Comparison of ENCODE assay signal across 10 cellular contexts in genomic region chr11:65642014-65642671, GRCh38. TPM values are rescaled to one million over a fixed set of nuclear protein-coding genes. Genes with fewer than 3 reads are reported as not detected.
DNase-seq lines count a peak whose midpoint lies in the region; ATAC-seq, FAIRE-seq and TF ChIP-seq lines count a peak whose summit lies in the region.
"Had no signal": no experiment of that assay in that cellular context is flagged by ENCODE, and none has a peak within 500 bp of the region (broad histone marks: within the 10 kb centered on the region; RNA-seq: fewer than 3 reads in every experiment).

No MANE protein-coding gene starts in this region.

- POLR2A ChIA-PET in OCI-LY7 (lab: Charles Lee) = no interaction called here
- POLR2A ChIA-PET in endothelial cell of umbilical vein (lab: Charles Lee) = interaction anchor here (1.0 kb wide), 1 partner anchor 11 kb away, joined by 3 read pairs; no protein-coding TSS in a partner anchor

- ATAC-seq in HG03432 (IDR thresholded peaks at IDR 0.05; ENCODE audit: unreplicated experiment) = no peak

- dilution Hi-C loops in endothelial cell of umbilical vein (cut with MboI; ENCODE audit: extremely low pct_ligation_motif_present, low sequenced_read_pairs) = no loop called here

- CTCF ChIA-PET in OCI-LY7 (lab: Charles Lee; ENCODE audit: unreplicated experiment) (interaction anchor here (1.1 kb wide), 1 partner anchor 66 kb away, joined by 3 read pairs; no protein-coding TSS in a partner anchor), endothelial cell of umbilical vein (lab: Charles Lee) (interaction anchor here (1.1 kb wide), 1 partner anchor 138 kb away, joined by 4 read pairs; no protein-coding TSS in a partner anchor)

- no peak overlapping the region for H3K14ac ChIP-seq in trophoblast cell (ENCODE audit: low read length)

- H3K4ac ChIP-seq in trophoblast cell (ENCODE audit: low read depth, low read length) = no peak overlapping the region

- no peak overlapping the region for H3K23ac ChIP-seq in trophoblast cell (ENCODE audit: low read length)

- H3K36me3 ChIP-seq in ES-I3 (ENCODE audit: insufficient read depth, low read length) (no peaks in the 10 kb centered on the region), OCI-LY7 (ENCODE audit: insufficient read depth, low read length) (peaks cover 54% of the 10 kb centered on the region), endothelial cell of umbilical vein (ENCODE audit: control insufficient read depth in 2 of 2, extremely low read depth in 1 of 2, insufficient read depth in 2 of 2, low read length in 2 of 2) (peaks cover 3 to 22% of the 10 kb centered on the region in 2 experiments), trophoblast cell (ENCODE audit: control insufficient read depth in 1 of 2, insufficient read depth in 2 of 2, low read length in 2 of 2) (peaks cover 10 to 13% of the 10 kb centered on the region in 2 experiments), colonic mucosa (no peaks in the 10 kb centered on the region)
- H3K36me3 ChIP-seq: cardiac muscle cell had no signal

- BruUV-seq in OCI-LY7 (replicated peaks; lab: Mats Ljungman, UMichigan) (no TSS peak), endothelial cell of umbilical vein (replicated peaks; lab: Mats Ljungman, UMichigan) (no TSS peak)

- no peak overlapping the region for H3K18ac ChIP-seq in trophoblast cell (ENCODE audit: low read length)

- TF ChIP-seq CTCF in OCI-LY7 (conservative IDR thresholded peaks at IDR 0.05; ENCODE audit: low read length) = no peak
- no peak for TF ChIP-seq CTCF in endothelial cell of umbilical vein (IDR thresholded peaks at IDR 0.05; ENCODE audit: extremely low read depth in 1 of 2, insufficient read depth in 1 of 2, low read depth in 1 of 2, low read length in 2 of 2)
- no peak for TF ChIP-seq CTCF in colonic mucosa (IDR thresholded peaks at IDR 0.05)

- H3K4me3 ChIP-seq in OCI-LY7 (ENCODE audit: low read depth, low read length, poor library complexity, severe bottlenecking) = peak overlapping the region; percentile 90
- no peak overlapping the region for H3K4me3 ChIP-seq in endothelial cell of umbilical vein (replicated peaks in 1 of 3; ENCODE audit: insufficient read depth in 1 of 3, low read depth in 1 of 3, low read length in 3 of 3)
- H3K4me3 ChIP-seq in trophoblast cell (ENCODE audit: low read depth, low read length) = no peak overlapping the region
- H3K4me3 ChIP-seq in colonic mucosa = no peak overlapping the region
- H3K4me3 ChIP-seq: cardiac muscle cell had no signal

- peak; percentile 18 for FAIRE-seq in endothelial cell of umbilical vein (lab: Jason Lieb, UNC)

- H3K79me1 ChIP-seq in trophoblast cell (ENCODE audit: low read length) = peaks cover 7% of the 10 kb centered on the region

- peaks cover 22% of the 10 kb centered on the region; the same call in 1 of the 2 replicates for H3K79me2 ChIP-seq in OCI-LY7 (ENCODE audit: insufficient read depth, low read depth, low read length)
- peaks cover 16% of the 10 kb centered on the region for H3K79me2 ChIP-seq in endothelial cell of umbilical vein (ENCODE audit: control insufficient read depth, insufficient read depth, low read length)
- peaks cover 5% of the 10 kb centered on the region for H3K79me2 ChIP-seq in trophoblast cell (ENCODE audit: control insufficient read depth, insufficient read depth, low read length, poor library complexity)

- H4K12ac ChIP-seq in trophoblast cell (ENCODE audit: low read depth, low read length) = no peak overlapping the region

- H3K9me2 ChIP-seq in OCI-LY7 (ENCODE audit: insufficient read depth, low read length) = no peaks in the 10 kb centered on the region

- H4K20me1 ChIP-seq in OCI-LY7 (ENCODE audit: insufficient read depth, low read length) (no peaks in the 10 kb centered on the region), endothelial cell of umbilical vein (replicated peaks; ENCODE audit: control insufficient read depth, extremely low read depth, insufficient read depth, low read length) (no peaks in the 10 kb centered on the region)

- no peak overlapping the region for H2AK5ac ChIP-seq in trophoblast cell (ENCODE audit: low read length)

- H3K27ac ChIP-seq in OCI-LY7 (ENCODE audit: low read depth, low read length, poor library complexity, severe bottlenecking) (peak overlapping the region; percentile 95), endothelial cell of umbilical vein (ENCODE audit: insufficient read depth, low read depth, low read length) (no peak overlapping the region), trophoblast cell (ENCODE audit: low read depth, low read length) (no peak overlapping the region), colonic mucosa (no peak overlapping the region)
- H3K27ac ChIP-seq: cardiac muscle cell had no signal

- DNase-seq in OCI-LY7 (ENCODE audit: low spot score) (peak; percentile 32), endothelial cell of umbilical vein (ENCODE audit: low read depth, low spot score) (no peak), trophoblast cell (no peak), colonic mucosa (no peak), NCI-H345 treated with DMSO at 0.1 percent for 48 hours (lab: John Stamatoyannopoulos, UW; ENCODE audit: unreplicated experiment) (no peak), amniotic stem cell (lab: John Stamatoyannopoulos, UW) (no peak)
- DNase-seq: DMS79 treated with DMSO at 0.1 percent for 48 hours had no signal

- H3K4me1 ChIP-seq in ES-I3 (ENCODE audit: insufficient read depth, low read length) (peaks cover 23% of the 10 kb centered on the region), OCI-LY7 (ENCODE audit: insufficient read depth, low read length, poor library complexity, severe bottlenecking) (peaks cover 45% of the 10 kb centered on the region), endothelial cell of umbilical vein (ENCODE audit: control insufficient read depth, extremely low read depth, insufficient read depth, low read length) (peaks cover 48% of the 10 kb centered on the region), trophoblast cell (ENCODE audit: control insufficient read depth in 1 of 2, insufficient read depth in 2 of 2, low read length in 2 of 2) (peaks cover 17 to 26% of the 10 kb centered on the region in 2 experiments), colonic mucosa (peaks cover 7% of the 10 kb centered on the region)

- no peak overlapping the region for H4K8ac ChIP-seq in trophoblast cell (ENCODE audit: low read depth, low read length)

- H2AFZ ChIP-seq in OCI-LY7 (ENCODE audit: low read length) (no peak overlapping the region), endothelial cell of umbilical vein (ENCODE audit: low read depth, low read length) (no peak overlapping the region), trophoblast cell (ENCODE audit: insufficient read depth, low read length, poor library complexity) (no peak overlapping the region)

- WGBS in trophoblast cell (ENCODE audit: extremely low coverage, insufficient coverage, insufficient read length) = no CpG with 5 or more reads among the region's 49 CpGs

- H3K4me2 ChIP-seq in OCI-LY7 (ENCODE audit: low read length) = peak overlapping the region; percentile 97
- no peak overlapping the region for H3K4me2 ChIP-seq in endothelial cell of umbilical vein (ENCODE audit: insufficient read depth, low read length)
- peak overlapping the region; percentile 23 for H3K4me2 ChIP-seq in trophoblast cell (ENCODE audit: low read length)

- no peaks in the 10 kb centered on the region for H3K9me1 ChIP-seq in endothelial cell of umbilical vein (replicated peaks; ENCODE audit: control insufficient read depth, extremely low read depth, insufficient read depth, low read length)

- H3K9me3 ChIP-seq in ES-I3 (ENCODE audit: control insufficient read depth, insufficient read depth, low read length) = no peaks in the 10 kb centered on the region
- H3K9me3 ChIP-seq in OCI-LY7 (ENCODE audit: low read length) = no peaks in the 10 kb centered on the region
- H3K9me3 ChIP-seq in endothelial cell of umbilical vein (replicated peaks; ENCODE audit: control insufficient read depth, insufficient read depth, low read length) = no peaks in the 10 kb centered on the region
- peaks cover 9% of the 10 kb centered on the region for H3K9me3 ChIP-seq in trophoblast cell (ENCODE audit: insufficient read depth, low read depth, low read length)
- no peaks in the 10 kb centered on the region for H3K9me3 ChIP-seq in colonic mucosa

- H2BK120ac ChIP-seq in trophoblast cell (ENCODE audit: insufficient read depth, low read length, poor library complexity) = no peak overlapping the region

- no peak overlapping the region for H2BK5ac ChIP-seq in trophoblast cell (ENCODE audit: low read depth, low read length, poor library complexity)

- H3K27me3 ChIP-seq in endothelial cell of umbilical vein (ENCODE audit: control insufficient read depth in 2 of 2, insufficient read depth in 2 of 2, low read length in 2 of 2) (no peaks in the 10 kb centered on the region), trophoblast cell (ENCODE audit: insufficient read depth, low read length) (no peaks in the 10 kb centered on the region), colonic mucosa (no peaks in the 10 kb centered on the region)
- H3K27me3 ChIP-seq: cardiac muscle cell had no signal

- no peak overlapping the region for H4K91ac ChIP-seq in trophoblast cell (ENCODE audit: low read depth, low read length)

- TF ChIP-seq POLR2A in endothelial cell of umbilical vein (IDR thresholded peaks at IDR 0.05; ENCODE audit: low read depth, low read length) = no peak

- intact Hi-C loops in OCI-LY7 (cut with micrococcal nuclease; ENCODE audit: unreplicated experiment) (no loop called here), endothelial cell of umbilical vein (cut with micrococcal nuclease) (no loop called here), colonic mucosa (cut with DNase I) (no loop called here)

- H2BK12ac ChIP-seq in trophoblast cell (ENCODE audit: low read length) = no peak overlapping the region

- peak overlapping the region; percentile 52; the same call in 1 of the 2 replicates for H3K9ac ChIP-seq in ES-I3 (ENCODE audit: low read depth, low read length)
- no peak overlapping the region for H3K9ac ChIP-seq in endothelial cell of umbilical vein (replicated peaks; ENCODE audit: extremely low read depth, insufficient read depth, low read length)
- H3K9ac ChIP-seq in trophoblast cell (ENCODE audit: low read length) = no peak overlapping the region
- H3K9ac ChIP-seq in colonic mucosa (ENCODE audit: low read depth in 2 of 2, low read length in 2 of 2) = no peak overlapping the region

RNA-seq across cellular contexts. Expression of gene SIPA1, which starts 4.2 kb away (rescaled TPM):
- 57.6 and 95.4 TPM in 2 replicates for total RNA-seq in OCI-LY7 (2014; rRNA removed; shearing (Covaris generic))
- total RNA-seq in OCI-LY7 (2022) = 156 and 160 TPM in 2 replicates
- total RNA-seq in endothelial cell of umbilical vein = 119 and 128 TPM in 2 replicates
- 67.5 and 96.5 TPM in 2 replicates for polyA plus RNA-seq in endothelial cell of umbilical vein
- 43.7 and 54.8 TPM in 2 replicates for polyA plus RNA-seq in endothelial cell of umbilical vein (2011; cell fraction: cytosol; rRNA removed)
- 78.0 and 81.6 TPM in 2 replicates for polyA plus RNA-seq in endothelial cell of umbilical vein (2011; cell fraction: nucleus; rRNA removed)
- 53.4 and 66.6 TPM in 2 replicates for polyA plus RNA-seq in endothelial cell of umbilical vein (2012)
- 61.4 and 99.1 TPM in 2 replicates for polyA minus RNA-seq in endothelial cell of umbilical vein
- 16.3 TPM for polyA minus RNA-seq in endothelial cell of umbilical vein (2011; cell fraction: cytosol; rRNA and poly(A)+ RNA removed)
- polyA minus RNA-seq in endothelial cell of umbilical vein (2011; cell fraction: nucleus; rRNA and poly(A)+ RNA removed) = 33.2 and 56.9 TPM in 2 replicates
- 25.5 and 28.2 TPM in 2 replicates for polyA plus RNA-seq in trophoblast cell (2013)
- total RNA-seq in colonic mucosa = 10 to 100 TPM; 21.0 to 33.0 TPM

RNA-seq across cellular contexts. Expression of gene RELA, which starts 20.6 kb away (rescaled TPM):
- total RNA-seq in OCI-LY7 (2014; rRNA removed; shearing (Covaris generic)) = 40.4 and 48.0 TPM in 2 replicates
- 78.9 and 82.5 TPM in 2 replicates for total RNA-seq in OCI-LY7 (2022)
- total RNA-seq in endothelial cell of umbilical vein = 105 and 106 TPM in 2 replicates
- polyA plus RNA-seq in endothelial cell of umbilical vein = 78.7 and 89.5 TPM in 2 replicates
- polyA plus RNA-seq in endothelial cell of umbilical vein (2011; cell fraction: cytosol; rRNA removed) = 53.2 and 65.2 TPM in 2 replicates
- 150 and 181 TPM in 2 replicates for polyA plus RNA-seq in endothelial cell of umbilical vein (2011; cell fraction: nucleus; rRNA removed)
- 89.6 and 100 TPM in 2 replicates for polyA plus RNA-seq in endothelial cell of umbilical vein (2012)
- 45.7 and 70.9 TPM in 2 replicates for polyA minus RNA-seq in endothelial cell of umbilical vein
- polyA minus RNA-seq in endothelial cell of umbilical vein (2011; cell fraction: cytosol; rRNA and poly(A)+ RNA removed) = 35.8 TPM
- polyA minus RNA-seq in endothelial cell of umbilical vein (2011; cell fraction: nucleus; rRNA and poly(A)+ RNA removed) = 66.0 and 73.1 TPM in 2 replicates
- 69.3 and 74.1 TPM in 2 replicates for polyA plus RNA-seq in trophoblast cell (2013)
- total RNA-seq in colonic mucosa = 10 to 100 TPM; 58.7 to 68.3 TPM

RNA-seq across cellular contexts. Expression of gene PCNX3, which starts 26.6 kb away (rescaled TPM):
- 29.9 and 36.2 TPM in 2 replicates for total RNA-seq in OCI-LY7 (2014; rRNA removed; shearing (Covaris generic))
- total RNA-seq in OCI-LY7 (2022) (66.7 and 70.7 TPM in 2 replicates), endothelial cell of umbilical vein (53.8 and 53.9 TPM in 2 replicates), colonic mucosa (10 to 100 TPM; 41.5 to 72.4 TPM)
- 42.6 and 53.5 TPM in 2 replicates for polyA plus RNA-seq in endothelial cell of umbilical vein
- polyA plus RNA-seq in endothelial cell of umbilical vein (2011; cell fraction: cytosol; rRNA removed) = 23.3 and 28.8 TPM in 2 replicates
- 76.1 and 90.5 TPM in 2 replicates for polyA plus RNA-seq in endothelial cell of umbilical vein (2011; cell fraction: nucleus; rRNA removed)
- polyA plus RNA-seq in endothelial cell of umbilical vein (2012) = 28.4 and 32.6 TPM in 2 replicates
- 45.5 and 63.5 TPM in 2 replicates for polyA minus RNA-seq in endothelial cell of umbilical vein
- polyA minus RNA-seq in endothelial cell of umbilical vein (2011; cell fraction: cytosol; rRNA and poly(A)+ RNA removed) = 34.9 TPM
- 43.2 and 59.8 TPM in 2 replicates for polyA minus RNA-seq in endothelial cell of umbilical vein (2011; cell fraction: nucleus; rRNA and poly(A)+ RNA removed)
- polyA plus RNA-seq in trophoblast cell (2013) = 26.5 TPM in 2 replicates

RNA-seq across cellular contexts. Expression of gene MAP3K11, which starts 28.1 kb away (rescaled TPM):
- 32.0 and 33.4 TPM in 2 replicates for total RNA-seq in OCI-LY7 (2014; rRNA removed; shearing (Covaris generic))
- total RNA-seq in OCI-LY7 (2022) (50.6 and 53.2 TPM in 2 replicates), endothelial cell of umbilical vein (160 and 182 TPM in 2 replicates), colonic mucosa (100 to 1,000 TPM in 1 of 2 donors, 10 to 100 TPM in 1; 92.7 to 102 TPM)
- 131 and 148 TPM in 2 replicates for polyA plus RNA-seq in endothelial cell of umbilical vein
- 74.8 and 100 TPM in 2 replicates for polyA plus RNA-seq in endothelial cell of umbilical vein (2011; cell fraction: cytosol; rRNA removed)
- polyA plus RNA-seq in endothelial cell of umbilical vein (2011; cell fraction: nucleus; rRNA removed) = 107 and 124 TPM in 2 replicates
- polyA plus RNA-seq in endothelial cell of umbilical vein (2012) = 98.7 and 129 TPM in 2 replicates
- polyA minus RNA-seq in endothelial cell of umbilical vein = 74.5 and 110 TPM in 2 replicates
- 32.2 TPM for polyA minus RNA-seq in endothelial cell of umbilical vein (2011; cell fraction: cytosol; rRNA and poly(A)+ RNA removed)
- 44.6 and 76.6 TPM in 2 replicates for polyA minus RNA-seq in endothelial cell of umbilical vein (2011; cell fraction: nucleus; rRNA and poly(A)+ RNA removed)
- polyA plus RNA-seq in trophoblast cell (2013) = 50.2 and 51.4 TPM in 2 replicates

RNA-seq across cellular contexts. Expression of gene KCNK7, which starts 46.5 kb away (rescaled TPM):
- 1.4 TPM in 1 of 2 replicates, not detected in the other for total RNA-seq in OCI-LY7 (2014; rRNA removed; shearing (Covaris generic))
- total RNA-seq in OCI-LY7 (2022) (0.68 and 1.6 TPM in 2 replicates), endothelial cell of umbilical vein (0.60 and 1.3 TPM in 2 replicates), colonic mucosa (under 1 TPM; 0.40 to 0.69 TPM)
- 0.17 and 0.19 TPM in 2 replicates for polyA plus RNA-seq in endothelial cell of umbilical vein
- polyA plus RNA-seq in endothelial cell of umbilical vein (2011; cell fraction: cytosol; rRNA removed) = 0.13 and 0.21 TPM in 2 replicates
- 0.66 and 0.87 TPM in 2 replicates for polyA plus RNA-seq in endothelial cell of umbilical vein (2011; cell fraction: nucleus; rRNA removed)
- polyA plus RNA-seq in endothelial cell of umbilical vein (2012) = 0.70 TPM in 1 of 2 replicates, not detected in the other
- 0.51 TPM in 1 of 2 replicates, not detected in the other for polyA minus RNA-seq in endothelial cell of umbilical vein
- not detected for polyA minus RNA-seq in endothelial cell of umbilical vein (2011; cell fraction: cytosol; rRNA and poly(A)+ RNA removed)
- polyA minus RNA-seq in endothelial cell of umbilical vein (2011; cell fraction: nucleus; rRNA and poly(A)+ RNA removed) = 0.34 TPM in 1 of 2 replicates, not detected in the other
- 0.03 and 0.04 TPM in 2 replicates for polyA plus RNA-seq in trophoblast cell (2013)
- total RNA-seq: cardiac muscle cell had no signal
- polyA plus RNA-seq: cardiac muscle cell had no signal
